Comparison of ENCODE assay signal across 12 cellular contexts in genomic region chr3:172213168-172213567, GRCh38.
DNase-seq lines count a peak whose midpoint lies in the region; ATAC-seq, FAIRE-seq and TF ChIP-seq lines count a peak whose summit lies in the region.
"Had no signal": no experiment of that assay in that cellular context is flagged by ENCODE, and none has a peak within 500 bp of the region (broad histone marks: within the 10 kb centered on the region; RNA-seq: fewer than 3 reads in every experiment).

No MANE protein-coding gene starts in this region.

- H3K9me3 ChIP-seq in trophoblast cell (ENCODE audit: insufficient read depth, low read depth, low read length) = no peaks in the 10 kb centered on the region
- H3K9me3 ChIP-seq: tibial nerve had no signal

- H4K12ac ChIP-seq in trophoblast cell (ENCODE audit: low read depth, low read length) = no peak overlapping the region

- H2BK120ac ChIP-seq in trophoblast cell (ENCODE audit: insufficient read depth, low read length, poor library complexity) = no peak overlapping the region

- H3K79me1 ChIP-seq in trophoblast cell (ENCODE audit: low read length) = peaks cover 2% of the 10 kb centered on the region

- ATAC-seq in activated CD8-positive, alpha-beta memory T cell treated with anti-CD3 and anti-CD28 coated beads, Interleukin-2, amount 10 ng/mL, durations not matched to agents 7 days and 5 days = no peak
- ATAC-seq in HG03039 (IDR thresholded peaks at IDR 0.05; ENCODE audit: unreplicated experiment) (peak; percentile 46), HG03342 (IDR thresholded peaks at IDR 0.05; ENCODE audit: unreplicated experiment) (no peak), GM21717 (IDR thresholded peaks at IDR 0.05; ENCODE audit: unreplicated experiment) (no peak)
- ATAC-seq: naive thymus-derived CD8-positive, alpha-beta T cell had no signal

- no peak overlapping the region for H3K18ac ChIP-seq in trophoblast cell (ENCODE audit: low read length)

- no peak overlapping the region for H2BK5ac ChIP-seq in trophoblast cell (ENCODE audit: low read depth, low read length, poor library complexity)

- no CpG with 5 or more reads among the region's 2 CpGs for WGBS in trophoblast cell (ENCODE audit: extremely low coverage, insufficient coverage, insufficient read length)

- H2BK12ac ChIP-seq in trophoblast cell (ENCODE audit: low read length) = no peak overlapping the region

- no peak for TF ChIP-seq CTCF in bronchial epithelial cell (IDR thresholded peaks at IDR 0.05; ENCODE audit: insufficient read depth, low read length, severe bottlenecking)

- H4K8ac ChIP-seq in trophoblast cell (ENCODE audit: low read depth, low read length) = no peak overlapping the region

- H4K91ac ChIP-seq in trophoblast cell (ENCODE audit: low read depth, low read length) = no peak overlapping the region

- no peak overlapping the region for H2AFZ ChIP-seq in trophoblast cell (ENCODE audit: insufficient read depth, low read length, poor library complexity)

- H3K27ac Mint-ChIP-seq in activated CD8-positive, alpha-beta memory T cell treated with anti-CD3 and anti-CD28 coated beads, Interleukin-2, amount 10 ng/mL, durations not matched to agents 7 days and 5 days = peak overlapping the region; percentile 14
- H3K27ac Mint-ChIP-seq: naive thymus-derived CD8-positive, alpha-beta T cell had no signal

- no peak overlapping the region for H3K4me3 ChIP-seq in bronchial epithelial cell (ENCODE audit: low read depth, low read length)
- no peak overlapping the region for H3K4me3 ChIP-seq in trophoblast cell (ENCODE audit: low read depth, low read length)
- H3K4me3 ChIP-seq: tibial nerve had no signal

- H3K79me2 ChIP-seq in trophoblast cell (ENCODE audit: control insufficient read depth, insufficient read depth, low read length, poor library complexity) = no peaks in the 10 kb centered on the region

- H3K36me3 ChIP-seq in bronchial epithelial cell (ENCODE audit: control insufficient read depth, insufficient read depth, low read length) (peaks cover 2% of the 10 kb centered on the region), trophoblast cell (ENCODE audit: control insufficient read depth in 1 of 2, insufficient read depth in 2 of 2, low read length in 2 of 2) (peaks cover 3 to 5% of the 10 kb centered on the region in 2 experiments)
- H3K36me3 ChIP-seq: tibial nerve, WERI-Rb-1 had no signal

- no peak overlapping the region for H3K9ac ChIP-seq in trophoblast cell (ENCODE audit: low read length)

- no peak overlapping the region for H3K4me3 Mint-ChIP-seq in activated CD8-positive, alpha-beta memory T cell treated with anti-CD3 and anti-CD28 coated beads, Interleukin-2, amount 10 ng/mL, durations not matched to agents 7 days and 5 days
- H3K4me3 Mint-ChIP-seq: naive thymus-derived CD8-positive, alpha-beta T cell had no signal

- H2AK5ac ChIP-seq in trophoblast cell (ENCODE audit: low read length) = no peak overlapping the region

- H3K4me1 ChIP-seq in trophoblast cell (ENCODE audit: control insufficient read depth in 1 of 2, insufficient read depth in 2 of 2, low read length in 2 of 2) = peaks cover 6 to 14% of the 10 kb centered on the region in 2 experiments

- no peaks in the 10 kb centered on the region for H3K27me3 Mint-ChIP-seq in activated CD8-positive, alpha-beta memory T cell treated with anti-CD3 and anti-CD28 coated beads, Interleukin-2, amount 10 ng/mL, durations not matched to agents 7 days and 5 days
- H3K27me3 Mint-ChIP-seq: naive thymus-derived CD8-positive, alpha-beta T cell had no signal

- no peak overlapping the region for H3K4ac ChIP-seq in trophoblast cell (ENCODE audit: low read depth, low read length)

- no peaks in the 10 kb centered on the region for H3K9me3 Mint-ChIP-seq in activated CD8-positive, alpha-beta memory T cell treated with anti-CD3 and anti-CD28 coated beads, Interleukin-2, amount 10 ng/mL, durations not matched to agents 7 days and 5 days (ENCODE audit: low read depth)

- H3K14ac ChIP-seq in trophoblast cell (ENCODE audit: low read length) = no peak overlapping the region

- FAIRE-seq in bronchial epithelial cell (lab: Jason Lieb, UNC) = no peak

- H3K36me3 Mint-ChIP-seq in activated CD8-positive, alpha-beta memory T cell treated with anti-CD3 and anti-CD28 coated beads, Interleukin-2, amount 10 ng/mL, durations not matched to agents 7 days and 5 days = peaks cover 8% of the 10 kb centered on the region

- H3K4me1 Mint-ChIP-seq in activated CD8-positive, alpha-beta memory T cell treated with anti-CD3 and anti-CD28 coated beads, Interleukin-2, amount 10 ng/mL, durations not matched to agents 7 days and 5 days = peaks cover 11% of the 10 kb centered on the region

- CTCF ChIA-PET in activated CD8-positive, alpha-beta memory T cell treated with anti-CD3 and anti-CD28 coated beads, Interleukin-2, amount 10 ng/mL, durations not matched to agents 7 days and 5 days (lab: Charles Lee) = no interaction called here

- no peak overlapping the region for H3K23ac ChIP-seq in trophoblast cell (ENCODE audit: low read length)

- no peaks in the 10 kb centered on the region for H3K27me3 ChIP-seq in bronchial epithelial cell (ENCODE audit: control insufficient read depth, insufficient read depth, low read length)
- no peaks in the 10 kb centered on the region for H3K27me3 ChIP-seq in trophoblast cell (ENCODE audit: insufficient read depth, low read length)
- H3K27me3 ChIP-seq: tibial nerve had no signal

- no peak for DNase-seq in activated CD8-positive, alpha-beta memory T cell treated with anti-CD3 and anti-CD28 coated beads, Interleukin-2, amount 10 ng/mL, durations not matched to agents 7 days and 5 days
- DNase-seq in activated CD8-positive, alpha-beta memory T cell treated with anti-CD3 and anti-CD28 coated beads, Interleukin-2, amount 50 U/mL, for 48 hours = no peak
- DNase-seq in bronchial epithelial cell (ENCODE audit: low read depth) (peak; percentile 71), trophoblast cell (peak; percentile 71 to 74)
- DNase-seq in stimulated activated naive CD4-positive, alpha-beta T cell (lab: John Stamatoyannopoulos, UW) = no peak
- DNase-seq: naive thymus-derived CD8-positive, alpha-beta T cell; stimulated activated CD4-positive, alpha-beta T cell treated with anti-CD3 and anti-CD28 coated beads, Interleukin-4, amount 100 ng/mL, for 24 hours; WERI-Rb-1 had no signal

- H3K4me2 ChIP-seq in trophoblast cell (ENCODE audit: low read length) = no peak overlapping the region

- H3K27ac ChIP-seq in trophoblast cell (ENCODE audit: low read depth, low read length) = no peak overlapping the region
- H3K27ac ChIP-seq: tibial nerve, WERI-Rb-1 had no signal

Comparison
In these comparisons a context has a peak if more than half of its experiments do, and no peak if none do; other contexts are left out.
1. DNase-seq: peak in bronchial epithelial cell (single experiment) and trophoblast cell (2 of 2); none in activated CD8-positive, alpha-beta memory T cell treated with anti-CD3 and anti-CD28 coated beads, Interleukin-2, amount 10 ng/mL, durations not matched to agents 7 days and 5 days (single experiment), activated CD8-positive, alpha-beta memory T cell treated with anti-CD3 and anti-CD28 coated beads, Interleukin-2, amount 50 U/mL, for 48 hours (single experiment) and stimulated activated naive CD4-positive, alpha-beta T cell (0 of 6).